1 cellular context compared by ENCODE assay signal in the genomic region with DNA sequence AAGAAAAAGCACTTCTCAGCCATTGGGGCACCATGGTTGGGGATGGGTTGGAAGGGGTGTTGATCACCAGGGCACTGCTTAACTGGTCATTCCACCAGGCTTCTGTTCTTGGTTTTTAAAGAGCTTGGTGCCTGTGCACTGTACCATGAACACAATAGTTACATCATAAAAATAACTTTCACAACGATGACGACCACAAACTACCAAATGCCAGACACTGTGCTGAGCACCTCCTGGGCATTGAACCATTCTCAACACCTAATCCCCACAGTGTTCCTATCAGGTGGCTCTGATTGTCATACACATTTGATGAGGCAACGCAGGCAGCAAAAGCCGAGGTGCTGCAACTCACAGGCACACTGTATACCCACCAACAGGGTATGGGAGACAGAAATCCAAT.
TF ChIP-seq lines count a peak whose summit lies in the region.

No MANE protein-coding gene starts in this region.

TF ChIP-seq in H1, 55 proteins besides CTCF, POLR2A, EP300 and RAD21 (continued from another document):
- TF ChIP-seq, protein P1, sequence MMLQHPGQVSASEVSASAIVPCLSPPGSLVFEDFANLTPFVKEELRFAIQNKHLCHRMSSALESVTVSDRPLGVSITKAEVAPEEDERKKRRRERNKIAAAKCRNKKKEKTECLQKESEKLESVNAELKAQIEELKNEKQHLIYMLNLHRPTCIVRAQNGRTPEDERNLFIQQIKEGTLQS (IDR thresholded peaks at IDR 0.05; ENCODE audit: insufficient read depth, low read depth, low read length), result no peak
- no peak for TF ChIP-seq JUND (IDR thresholded peaks at IDR 0.05; ENCODE audit: low read length)
